In the genomic region with DNA sequence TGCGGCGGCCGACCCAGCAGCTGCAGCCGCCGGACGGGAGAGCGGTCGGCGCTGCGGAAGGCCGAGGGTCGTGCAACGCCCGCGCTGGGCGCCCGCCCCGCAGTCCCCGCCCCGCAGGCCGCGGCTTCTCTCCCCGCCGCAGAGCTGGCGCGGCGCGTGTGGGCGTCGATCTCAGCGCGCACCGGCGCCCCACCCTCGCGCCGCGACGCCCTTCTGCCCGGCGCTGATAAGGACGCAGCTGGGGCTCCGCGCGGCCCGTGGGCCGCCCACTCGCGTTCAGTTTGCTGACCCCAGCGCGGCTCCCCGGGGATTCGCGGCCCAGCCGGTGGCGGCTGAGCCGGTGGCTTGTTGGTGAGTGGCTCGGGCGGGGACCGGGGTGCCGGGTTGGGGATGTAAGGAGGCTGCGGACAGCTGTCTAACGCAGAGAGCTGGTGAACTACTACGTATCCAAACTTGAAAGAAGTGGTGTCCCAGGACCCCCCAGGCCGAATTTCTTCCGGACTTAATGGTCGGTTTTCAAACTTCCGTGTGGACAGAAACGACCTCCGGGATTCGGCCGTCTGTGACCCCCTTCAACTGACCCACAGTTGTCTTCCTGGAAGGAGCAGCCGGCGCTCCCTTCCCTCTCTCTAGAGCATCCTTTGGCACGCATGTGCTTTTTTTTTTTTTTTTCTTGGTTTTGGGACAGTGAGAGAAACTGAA, we compare ENCODE assay signal across 8 cellular contexts. TPM values are rescaled to one million over a fixed set of nuclear protein-coding genes. Genes with fewer than 3 reads are reported as not detected.
DNase-seq lines count a peak whose midpoint lies in the region; ATAC-seq and TF ChIP-seq lines count a peak whose summit lies in the region.

No MANE protein-coding gene starts in this region.

- no peaks in the 10 kb centered on the region for H3K9me3 Mint-ChIP-seq in activated CD4-positive, alpha-beta memory T cell treated with anti-CD3 and anti-CD28 coated beads, Interleukin-2, amount 10 ng/mL, durations not matched to agents 7 days and 5 days
- no peaks in the 10 kb centered on the region for H3K9me3 Mint-ChIP-seq in natural killer cell

- H3K27ac Mint-ChIP-seq in activated CD4-positive, alpha-beta memory T cell treated with anti-CD3 and anti-CD28 coated beads, Interleukin-2, amount 10 ng/mL, durations not matched to agents 7 days and 5 days, result no peak overlapping the region
- H3K27ac Mint-ChIP-seq in natural killer cell, result peak overlapping the region in 1 of 2 donors; percentile 36

- H3K27me3 Mint-ChIP-seq in activated CD4-positive, alpha-beta memory T cell treated with anti-CD3 and anti-CD28 coated beads, Interleukin-2, amount 10 ng/mL, durations not matched to agents 7 days and 5 days, result peaks cover 70% of the 10 kb centered on the region
- H3K27me3 Mint-ChIP-seq in natural killer cell (ENCODE audit: low read depth in 2 of 2), result peaks cover 40 to 44% of the 10 kb centered on the region in 2 donors

- H3K4me3 Mint-ChIP-seq in activated CD4-positive, alpha-beta memory T cell treated with anti-CD3 and anti-CD28 coated beads, Interleukin-2, amount 10 ng/mL, durations not matched to agents 7 days and 5 days, result peak overlapping the region; percentile 68
- peak overlapping the region; percentile 90 for H3K4me3 Mint-ChIP-seq in natural killer cell

- peak; percentile 16 for DNase-seq in NCI-H345 (lab: John Stamatoyannopoulos, UW)
- no peak for DNase-seq in NCI-H345 treated with DMSO at 0.1 percent for 48 hours (lab: John Stamatoyannopoulos, UW; ENCODE audit: unreplicated experiment)
- DNase-seq in HT-29 (ENCODE audit: low spot score), result peak; percentile 28
- no peak for DNase-seq in activated CD4-positive, alpha-beta memory T cell treated with anti-CD3 and anti-CD28 coated beads, Interleukin-2, amount 10 ng/mL, durations not matched to agents 7 days and 5 days
- DNase-seq in fibroblast of the aortic adventitia (ENCODE audit: low read depth), result peak; percentile 33
- DNase-seq in natural killer cell, result peak; percentile 20
- DNase-seq in NCI-H1048 (lab: John Stamatoyannopoulos, UW), result no peak
- DNase-seq in NCI-H2107 treated with DMSO at 0.1 percent for 48 hours (lab: John Stamatoyannopoulos, UW; ENCODE audit: unreplicated experiment), result no peak

- H3K4me3 ChIP-seq in fibroblast of the aortic adventitia (ENCODE audit: low read depth, low read length), result peak overlapping the region; percentile 62

- peak; percentile 51 to 69 (median 67) for ATAC-seq in natural killer cell

- TF ChIP-seq CTCF in fibroblast of the aortic adventitia (IDR thresholded peaks at IDR 0.05; ENCODE audit: insufficient read depth, low read length) (no peak), natural killer cell (IDR thresholded peaks at IDR 0.05) (no peak)

- POLR2A ChIA-PET in activated CD4-positive, alpha-beta memory T cell treated with anti-CD3 and anti-CD28 coated beads, Interleukin-2, amount 10 ng/mL, durations not matched to agents 7 days and 5 days (lab: Charles Lee), result no interaction called here

- CTCF ChIA-PET in activated CD4-positive, alpha-beta memory T cell treated with anti-CD3 and anti-CD28 coated beads, Interleukin-2, amount 10 ng/mL, durations not matched to agents 7 days and 5 days (lab: Charles Lee), result interaction anchor here (1.5 kb wide), 1 partner anchor 190 kb away, joined by 5 read pairs; no protein-coding TSS in a partner anchor

- H3K36me3 Mint-ChIP-seq in activated CD4-positive, alpha-beta memory T cell treated with anti-CD3 and anti-CD28 coated beads, Interleukin-2, amount 10 ng/mL, durations not matched to agents 7 days and 5 days (ENCODE audit: low read depth), result no peaks in the 10 kb centered on the region
- no peaks in the 10 kb centered on the region for H3K36me3 Mint-ChIP-seq in natural killer cell

- H3K4me1 Mint-ChIP-seq in activated CD4-positive, alpha-beta memory T cell treated with anti-CD3 and anti-CD28 coated beads, Interleukin-2, amount 10 ng/mL, durations not matched to agents 7 days and 5 days, result peaks cover 20% of the 10 kb centered on the region
- H3K4me1 Mint-ChIP-seq in natural killer cell, result peaks cover 20% of the 10 kb centered on the region in 2 donors

- intact Hi-C loops in natural killer cell (cut with micrococcal nuclease), result no loop called here

RNA-seq across cellular contexts. Expression of gene FHDC1, which starts 1.6 kb away (rescaled TPM):
- 2.8 and 3.0 TPM in 2 replicates for total RNA-seq in HT-29 (2014; rRNA removed; shearing (Covaris generic))
- total RNA-seq in activated CD4-positive, alpha-beta memory T cell treated with anti-CD3 and anti-CD28 coated beads, Interleukin-2, amount 10 ng/mL, durations not matched to agents 7 days and 5 days, result under 1 TPM; 0.05 to 0.15 TPM
- total RNA-seq in fibroblast of the aortic adventitia (ENCODE audit: low replicate concordance), result 0.09 and 0.16 TPM in 2 replicates
- under 1 TPM; 0.10 to 0.23 (median 0.16) TPM for total RNA-seq in natural killer cell

Comparison
In these comparisons a context has a peak if more than half of its experiments do, and no peak if none do; other contexts are left out.
1. DNase-seq: peak in NCI-H345 (single experiment), HT-29 (single experiment), fibroblast of the aortic adventitia (single experiment) and natural killer cell (single experiment); none in NCI-H345 treated with DMSO at 0.1 percent for 48 hours (single experiment), activated CD4-positive, alpha-beta memory T cell treated with anti-CD3 and anti-CD28 coated beads, Interleukin-2, amount 10 ng/mL, durations not matched to agents 7 days and 5 days (single experiment), NCI-H1048 (single experiment) and NCI-H2107 treated with DMSO at 0.1 percent for 48 hours (single experiment).